Comparison of ENCODE assay signal across 25 cellular contexts in the genomic region with DNA sequence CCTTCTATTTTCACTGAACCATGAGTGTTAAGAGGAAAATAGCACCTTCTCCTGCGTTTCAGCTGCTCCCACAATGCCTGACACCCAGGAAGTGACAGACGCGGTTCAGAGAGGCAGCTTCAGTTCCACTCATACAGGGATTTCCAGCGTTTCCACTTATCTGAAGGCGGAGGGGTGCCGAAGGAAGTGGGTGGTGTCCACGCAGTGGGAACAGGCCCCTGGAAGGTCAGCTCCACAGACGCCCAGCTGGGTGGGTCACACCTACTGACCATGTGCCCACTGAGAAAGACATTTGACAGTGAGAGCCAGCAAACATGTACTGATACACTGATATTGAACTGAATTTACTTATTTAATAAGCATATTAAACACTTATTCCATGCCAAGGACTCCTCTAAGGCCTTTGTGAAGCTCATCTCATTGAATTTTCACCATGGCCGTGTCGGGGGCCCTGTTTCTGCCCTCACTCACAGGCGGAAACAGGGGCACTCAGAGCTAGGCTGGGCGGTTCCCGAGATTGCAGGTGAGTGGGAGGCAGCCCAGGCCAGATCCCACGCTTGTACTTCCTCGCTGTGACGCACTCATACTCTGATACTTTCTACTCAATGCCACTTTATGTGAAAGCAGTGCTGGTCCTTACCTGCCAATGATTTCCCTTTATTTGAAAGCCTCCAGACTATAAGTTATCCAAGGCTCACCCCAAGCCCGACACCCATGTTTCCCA.
"Had no signal": no experiment of that assay in that cellular context is flagged by ENCODE, and none has a peak within 500 bp of the region (broad histone marks: within the 10 kb centered on the region; RNA-seq: fewer than 3 reads in every experiment).

No MANE protein-coding gene starts in this region.

- H3K36me3 ChIP-seq: cardiac muscle cell, pancreas, tibial artery had no signal

- H3K27me3 Mint-ChIP-seq: activated CD4-positive, alpha-beta T cell treated with anti-CD3 and anti-CD28 coated beads for 36 hours; activated naive CD4-positive, alpha-beta T cell treated with anti-CD3 and anti-CD28 coated beads, Interleukin-2, amount 50 U/mL, for 24 hours; activated T-cell treated with anti-CD3 and anti-CD28 coated beads, Interleukin-2, amount 50 U/mL, for 24 hours; activated T-helper 17 cell treated with anti-CD3 and anti-CD28 coated beads, Interleukin-2, amount 50 U/mL, for 72 hours had no signal

- H3K4me1 Mint-ChIP-seq: activated CD4-positive, alpha-beta T cell treated with anti-CD3 and anti-CD28 coated beads for 36 hours; activated naive CD4-positive, alpha-beta T cell treated with anti-CD3 and anti-CD28 coated beads, Interleukin-2, amount 50 U/mL, for 24 hours; activated T-helper 17 cell treated with anti-CD3 and anti-CD28 coated beads, Interleukin-2, amount 50 U/mL, for 72 hours; natural killer cell; WTC11 had no signal

- H3K9me3 Mint-ChIP-seq: activated naive CD4-positive, alpha-beta T cell treated with anti-CD3 and anti-CD28 coated beads, Interleukin-2, amount 50 U/mL, for 24 hours; activated T-cell treated with anti-CD3 and anti-CD28 coated beads, Interleukin-2, amount 50 U/mL, for 24 hours; activated T-helper 17 cell treated with anti-CD3 and anti-CD28 coated beads, Interleukin-2, amount 50 U/mL, for 72 hours; natural killer cell had no signal

- ATAC-seq: activated CD4-positive, alpha-beta T cell treated with anti-CD3 and anti-CD28 coated beads for 36 hours; activated T-helper 17 cell treated with anti-CD3 and anti-CD28 coated beads, Interleukin-2, amount 50 U/mL, for 72 hours; body of pancreas; esophagus mucosa; pancreas; right cardiac atrium; WTC11 had no signal

- DNase-seq: activated CD4-positive, alpha-beta T cell treated with anti-CD3 and anti-CD28 coated beads for 36 hours; activated CD4-positive, alpha-beta T cell treated with anti-CD3 and anti-CD28 coated beads, Interleukin-2, amount 50 U/mL, for 4 hours; activated CD8-positive, alpha-beta memory T cell treated with anti-CD3 and anti-CD28 coated beads for 24 hours; activated CD8-positive, alpha-beta memory T cell treated with anti-CD3 and anti-CD28 coated beads, Interleukin-2, amount 50 U/mL, for 4 hours; activated T-cell treated with anti-CD3 and anti-CD28 coated beads, Interleukin-2, amount 50 U/mL, for 24 hours; anterior cingulate cortex; dermis blood vessel endothelial cell; effector memory CD4-positive, alpha-beta T cell; glutamatergic neuron; hippocampal formation; midbrain; natural killer cell; pancreas; stimulated activated CD4-positive, alpha-beta T cell treated with anti-CD3 and anti-CD28 coated beads, Interleukin-4, amount 100 ng/mL, for 24 hours; stimulated activated naive CD4-positive, alpha-beta T cell treated with Interleukin-2 at 50 U/mL for 16 hours; T-helper 1 cell had no signal

- H3K4me3 ChIP-seq: body of pancreas, cardiac muscle cell, lung, pancreas, tibial artery had no signal

- H3K27ac Mint-ChIP-seq: activated CD4-positive, alpha-beta T cell treated with anti-CD3 and anti-CD28 coated beads for 36 hours; activated naive CD4-positive, alpha-beta T cell treated with anti-CD3 and anti-CD28 coated beads, Interleukin-2, amount 50 U/mL, for 24 hours; activated T-cell treated with anti-CD3 and anti-CD28 coated beads, Interleukin-2, amount 50 U/mL, for 24 hours; activated T-helper 17 cell treated with anti-CD3 and anti-CD28 coated beads, Interleukin-2, amount 50 U/mL, for 72 hours; natural killer cell; WTC11 had no signal

- H3K36me3 Mint-ChIP-seq: activated naive CD4-positive, alpha-beta T cell treated with anti-CD3 and anti-CD28 coated beads, Interleukin-2, amount 50 U/mL, for 24 hours; natural killer cell had no signal

- H3K4me1 ChIP-seq: body of pancreas, pancreas, tibial artery had no signal

- H3K4me3 Mint-ChIP-seq: activated CD4-positive, alpha-beta T cell treated with anti-CD3 and anti-CD28 coated beads for 36 hours; activated naive CD4-positive, alpha-beta T cell treated with anti-CD3 and anti-CD28 coated beads, Interleukin-2, amount 50 U/mL, for 24 hours; activated T-cell treated with anti-CD3 and anti-CD28 coated beads, Interleukin-2, amount 50 U/mL, for 24 hours; activated T-helper 17 cell treated with anti-CD3 and anti-CD28 coated beads, Interleukin-2, amount 50 U/mL, for 72 hours; natural killer cell; WTC11 had no signal

- H3K27ac ChIP-seq: body of pancreas, cardiac muscle cell, pancreas, tibial artery had no signal

- H3K27me3 ChIP-seq: body of pancreas, cardiac muscle cell, pancreas had no signal

- H3K9me3 ChIP-seq: body of pancreas, pancreas, tibial artery had no signal
